Comparison of ENCODE assay signal across 1 cellular context in genomic region chr6:73520688-73521350, GRCh38.
TF ChIP-seq lines count a peak whose summit lies in the region.

TSS of gene EEF1A1 (minus strand) at chr6:73521032. CDS start at chr6:73520026, 1,006 bp downstream.

TF ChIP-seq in GM23338, 12 proteins besides CTCF, POLR2A, EP300 and RAD21:
- TF ChIP-seq, protein P1, sequence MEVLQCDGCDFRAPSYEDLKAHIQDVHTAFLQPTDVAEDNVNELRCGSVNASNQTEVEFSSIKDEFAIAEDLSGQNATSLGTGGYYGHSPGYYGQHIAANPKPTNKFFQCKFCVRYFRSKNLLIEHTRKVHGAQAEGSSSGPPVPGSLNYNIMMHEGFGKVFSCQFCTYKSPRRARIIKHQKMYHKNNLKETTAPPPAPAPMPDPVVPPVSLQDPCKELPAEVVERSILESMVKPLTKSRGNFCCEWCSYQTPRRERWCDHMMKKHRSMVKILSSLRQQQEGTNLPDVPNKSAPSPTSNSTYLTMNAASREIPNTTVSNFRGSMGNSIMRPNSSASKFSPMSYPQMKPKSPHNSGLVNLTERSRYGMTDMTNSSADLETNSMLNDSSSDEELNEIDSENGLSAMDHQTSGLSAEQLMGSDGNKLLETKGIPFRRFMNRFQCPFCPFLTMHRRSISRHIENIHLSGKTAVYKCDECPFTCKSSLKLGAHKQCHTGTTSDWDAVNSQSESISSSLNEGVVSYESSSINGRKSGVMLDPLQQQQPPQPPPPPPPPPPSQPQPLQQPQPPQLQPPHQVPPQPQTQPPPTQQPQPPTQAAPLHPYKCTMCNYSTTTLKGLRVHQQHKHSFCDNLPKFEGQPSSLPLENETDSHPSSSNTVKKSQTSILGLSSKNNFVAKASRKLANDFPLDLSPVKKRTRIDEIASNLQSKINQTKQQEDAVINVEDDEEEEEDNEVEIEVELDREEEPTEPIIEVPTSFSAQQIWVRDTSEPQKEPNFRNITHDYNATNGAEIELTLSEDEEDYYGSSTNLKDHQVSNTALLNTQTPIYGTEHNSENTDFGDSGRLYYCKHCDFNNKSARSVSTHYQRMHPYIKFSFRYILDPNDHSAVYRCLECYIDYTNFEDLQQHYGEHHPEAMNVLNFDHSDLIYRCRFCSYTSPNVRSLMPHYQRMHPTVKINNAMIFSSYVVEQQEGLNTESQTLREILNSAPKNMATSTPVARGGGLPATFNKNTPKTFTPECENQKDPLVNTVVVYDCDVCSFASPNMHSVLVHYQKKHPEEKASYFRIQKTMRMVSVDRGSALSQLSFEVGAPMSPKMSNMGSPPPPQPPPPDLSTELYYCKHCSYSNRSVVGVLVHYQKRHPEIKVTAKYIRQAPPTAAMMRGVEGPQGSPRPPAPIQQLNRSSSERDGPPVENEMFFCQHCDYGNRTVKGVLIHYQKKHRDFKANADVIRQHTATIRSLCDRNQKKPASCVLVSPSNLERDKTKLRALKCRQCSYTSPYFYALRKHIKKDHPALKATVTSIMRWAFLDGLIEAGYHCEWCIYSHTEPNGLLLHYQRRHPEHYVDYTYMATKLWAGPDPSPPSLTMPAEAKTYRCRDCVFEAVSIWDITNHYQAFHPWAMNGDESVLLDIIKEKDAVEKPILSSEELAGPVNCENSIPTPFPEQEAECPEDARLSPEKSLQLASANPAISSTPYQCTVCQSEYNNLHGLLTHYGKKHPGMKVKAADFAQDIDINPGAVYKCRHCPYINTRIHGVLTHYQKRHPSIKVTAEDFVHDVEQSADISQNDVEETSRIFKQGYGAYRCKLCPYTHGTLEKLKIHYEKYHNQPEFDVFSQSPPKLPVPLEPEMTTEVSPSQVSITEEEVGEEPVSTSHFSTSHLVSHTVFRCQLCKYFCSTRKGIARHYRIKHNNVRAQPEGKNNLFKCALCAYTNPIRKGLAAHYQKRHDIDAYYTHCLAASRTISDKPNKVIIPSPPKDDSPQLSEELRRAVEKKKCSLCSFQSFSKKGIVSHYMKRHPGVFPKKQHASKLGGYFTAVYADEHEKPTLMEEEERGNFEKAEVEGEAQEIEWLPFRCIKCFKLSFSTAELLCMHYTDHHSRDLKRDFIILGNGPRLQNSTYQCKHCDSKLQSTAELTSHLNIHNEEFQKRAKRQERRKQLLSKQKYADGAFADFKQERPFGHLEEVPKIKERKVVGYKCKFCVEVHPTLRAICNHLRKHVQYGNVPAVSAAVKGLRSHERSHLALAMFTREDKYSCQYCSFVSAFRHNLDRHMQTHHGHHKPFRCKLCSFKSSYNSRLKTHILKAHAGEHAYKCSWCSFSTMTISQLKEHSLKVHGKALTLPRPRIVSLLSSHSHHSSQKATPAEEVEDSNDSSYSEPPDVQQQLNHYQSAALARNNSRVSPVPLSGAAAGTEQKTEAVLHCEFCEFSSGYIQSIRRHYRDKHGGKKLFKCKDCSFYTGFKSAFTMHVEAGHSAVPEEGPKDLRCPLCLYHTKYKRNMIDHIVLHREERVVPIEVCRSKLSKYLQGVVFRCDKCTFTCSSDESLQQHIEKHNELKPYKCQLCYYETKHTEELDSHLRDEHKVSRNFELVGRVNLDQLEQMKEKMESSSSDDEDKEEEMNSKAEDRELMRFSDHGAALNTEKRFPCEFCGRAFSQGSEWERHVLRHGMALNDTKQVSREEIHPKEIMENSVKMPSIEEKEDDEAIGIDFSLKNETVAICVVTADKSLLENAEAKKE (CRISPR knock-in tag; IDR thresholded peaks at IDR 0.05): no peak
- no peak for TF ChIP-seq NANOG (IDR thresholded peaks at IDR 0.05; ENCODE audit: borderline replicate concordance)
- peak; percentile 58; the same call in 1 of the 2 replicates for TF ChIP-seq ETS1 (IDR thresholded peaks at IDR 0.05)
- TF ChIP-seq ZNF331 (CRISPR knock-in tag; IDR thresholded peaks at IDR 0.05; ENCODE audit: low read depth): no peak
- TF ChIP-seq STAT1 (IDR thresholded peaks at IDR 0.05; ENCODE audit: unreplicated experiment): no peak
- TF ChIP-seq ZNF114 (CRISPR knock-in tag; IDR thresholded peaks at IDR 0.05): no peak
- TF ChIP-seq JUNB (IDR thresholded peaks at IDR 0.05; ENCODE audit: unreplicated experiment): peak; percentile 97
- peak; percentile 21 for TF ChIP-seq REST (IDR thresholded peaks at IDR 0.05; ENCODE audit: unreplicated experiment)
- no peak for TF ChIP-seq EZH2phosphoT487 (IDR thresholded peaks at IDR 0.05; ENCODE audit: unreplicated experiment)
- TF ChIP-seq POLR2AphosphoS5 (IDR thresholded peaks at IDR 0.05; ENCODE audit: low read depth): peak; percentile 99
- peak; percentile 93 for TF ChIP-seq CREB1 (CRISPR knock-in tag; IDR thresholded peaks at IDR 0.05; ENCODE audit: low read depth)
- no peak for TF ChIP-seq EZH2 (IDR thresholded peaks at IDR 0.05; ENCODE audit: low read depth, unreplicated experiment)
TF ChIP-seq in GM23338: peak in this region for 5.
